In the genomic region with DNA sequence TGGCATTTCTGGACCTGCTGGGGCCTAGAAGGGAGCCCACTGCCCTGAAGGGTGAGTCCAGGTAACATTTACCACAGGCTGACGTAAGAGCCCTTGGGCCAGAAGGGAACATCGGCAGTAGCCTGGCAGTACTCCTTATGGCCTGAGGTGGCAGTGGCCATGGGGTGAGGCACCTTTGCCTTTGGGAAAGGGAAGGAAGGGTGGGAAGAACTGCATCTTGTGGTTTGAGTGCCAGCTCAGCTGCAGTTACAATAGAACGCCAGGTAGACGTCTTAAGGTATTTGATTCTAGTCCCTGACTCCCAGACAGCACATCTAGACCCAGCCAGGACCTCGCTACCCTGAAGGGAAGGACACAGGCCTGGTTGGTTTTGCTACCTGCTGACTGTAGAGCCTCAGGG, we compare ENCODE assay signal across 25 cellular contexts.
DNase-seq lines count a peak whose midpoint lies in the region; ATAC-seq, FAIRE-seq and TF ChIP-seq lines count a peak whose summit lies in the region.
"Had no signal": no experiment of that assay in that cellular context is flagged by ENCODE, and none has a peak within 500 bp of the region (broad histone marks: within the 10 kb centered on the region; RNA-seq: fewer than 3 reads in every experiment).

No MANE protein-coding gene starts in this region.

- H3K56ac ChIP-seq in H9 (ENCODE audit: insufficient read length, low read depth, low read length) (no peak overlapping the region), H1 (replicated peaks; ENCODE audit: insufficient read length, low read depth, low read length) (no peak overlapping the region)

- POLR2A ChIA-PET in H1 (lab: Charles Lee; ENCODE audit: partially characterized antibody) = no interaction called here

- ATAC-seq in lower lobe of right lung = no peak
- ATAC-seq in SK-N-SH treated with all-trans-retinoic acid at 6 μM for 48 hours = no peak
- no peak for ATAC-seq in HG02678 (IDR thresholded peaks at IDR 0.05; ENCODE audit: unreplicated experiment)
- ATAC-seq: CD8-positive, alpha-beta T cell; GM12878 had no signal

- TF ChIP-seq CTCF in H9 (conservative IDR thresholded peaks at IDR 0.05) (peak; percentile 35; the same call in 2 of the 3 replicates), H1 (IDR thresholded peaks at IDR 0.05; ENCODE audit: control extremely low read depth in 1 of 3, insufficient read depth in 1 of 3, low read depth in 1 of 3, low read length in 3 of 3) (peak in 2 of 3 experiments; percentile 42 to 49; a peak in 2 of 4 replicates), lower lobe of right lung (IDR thresholded peaks at IDR 0.05) (no peak)

- no peaks in the 10 kb centered on the region for H3K9me3 ChIP-seq in H9 (ENCODE audit: control insufficient read depth, low read depth, low read length)
- peaks cover 0 to 10% of the 10 kb centered on the region in 2 experiments; a peak in 2 of 4 replicates for H3K9me3 ChIP-seq in H1 (ENCODE audit: insufficient read depth in 2 of 2, low read depth in 1 of 2, low read length in 1 of 2)
- H3K9me3 ChIP-seq in neuronal stem cell (replicated peaks in 1 of 2; ENCODE audit: control insufficient read depth in 2 of 2, insufficient read depth in 1 of 2, low read depth in 1 of 2, low read length in 2 of 2) = peaks cover 0 to 9% of the 10 kb centered on the region in 2 donors
- no peaks in the 10 kb centered on the region for H3K9me3 ChIP-seq in lower lobe of right lung
- H3K9me3 ChIP-seq: Caco-2 had no signal

- H4K5ac ChIP-seq in H9 (ENCODE audit: insufficient read length, low read depth, low read length) = no peak overlapping the region
- no peak overlapping the region for H4K5ac ChIP-seq in H1 (ENCODE audit: insufficient read length, low read depth, low read length)

- H2BK20ac ChIP-seq in H9 (ENCODE audit: low read depth, low read length, poor library complexity, severe bottlenecking) = no peak overlapping the region
- H2BK20ac ChIP-seq in H1 (ENCODE audit: low read length) = no peak overlapping the region

- H3K4me3 Mint-ChIP-seq in H9 = no peak overlapping the region
- H3K4me3 Mint-ChIP-seq: B cell; CD4-positive, CD25-positive, alpha-beta regulatory T cell; CD8-positive, alpha-beta T cell; HFFc6 had no signal

- no peak for TF ChIP-seq EP300 in H1 (IDR thresholded peaks at IDR 0.05; ENCODE audit: borderline replicate concordance in 1 of 2, low read depth in 2 of 2, low read length in 2 of 2)

- H2BK5ac ChIP-seq in H9 (ENCODE audit: insufficient read length, low read length) = no peak overlapping the region
- no peak overlapping the region for H2BK5ac ChIP-seq in H1 (ENCODE audit: low read depth, low read length)
- no peak overlapping the region for H2BK5ac ChIP-seq in neuronal stem cell (ENCODE audit: low read length)

- H3K23ac ChIP-seq in H9 (ENCODE audit: insufficient read length, low read depth, low read length) = no peak overlapping the region
- H3K23ac ChIP-seq in H1 (ENCODE audit: insufficient read length) = no peak overlapping the region
- no peak overlapping the region for H3K23ac ChIP-seq in neuronal stem cell (ENCODE audit: low read depth, low read length, poor library complexity)

- DNase-seq in DMS53 (lab: John Stamatoyannopoulos, UW) = peak; percentile 0
- DNase-seq in DMS53 treated with DMSO at 0.1 percent for 48 hours (lab: John Stamatoyannopoulos, UW; ENCODE audit: unreplicated experiment) = no peak
- no peak for DNase-seq in H9
- no peak for DNase-seq in H1 (ENCODE audit: low read depth in 1 of 2, low spot score in 2 of 2)
- no peak for DNase-seq in neuronal stem cell (ENCODE audit: low spot score)
- no peak for DNase-seq in lower lobe of right lung
- DNase-seq: Caco-2; CD4-positive, CD25-positive, alpha-beta regulatory T cell; CD8-positive, alpha-beta T cell; DMS 273 treated with DMSO at 0.1 percent for 48 hours; DND-41; GDM1; GOT3; H7; HFFc6 had no signal

- H3K18ac ChIP-seq in H9 (ENCODE audit: insufficient read length, low read depth, low read length) = no peak overlapping the region
- no peak overlapping the region for H3K18ac ChIP-seq in H1 (ENCODE audit: extremely low read depth, low read length)
- H3K18ac ChIP-seq in neuronal stem cell (ENCODE audit: low read length) = peak overlapping the region; percentile 28

- H4K20me1 ChIP-seq in H9 (ENCODE audit: control insufficient read depth, insufficient read depth, insufficient read length) = no peaks in the 10 kb centered on the region
- no peaks in the 10 kb centered on the region for H4K20me1 ChIP-seq in H1 (replicated peaks in 1 of 2; ENCODE audit: control insufficient read depth in 1 of 2, insufficient read depth in 2 of 2, low read length in 2 of 2)
- H4K20me1 ChIP-seq: BLaER1 had no signal

- H2AFZ ChIP-seq in H9 (ENCODE audit: low read length) (no peak overlapping the region), H1 (ENCODE audit: low read length) (no peak overlapping the region), neuronal stem cell (ENCODE audit: low read length) (no peak overlapping the region)

- no peak overlapping the region for H2BK120ac ChIP-seq in H9 (ENCODE audit: low read depth, low read length, poor library complexity, severe bottlenecking)
- H2BK120ac ChIP-seq in H1 (replicated peaks; ENCODE audit: low read depth, low read length) = no peak overlapping the region
- no peak overlapping the region for H2BK120ac ChIP-seq in neuronal stem cell (ENCODE audit: low read depth, low read length)

- FAIRE-seq in H1 (lab: Jason Lieb, UNC) = no peak
- FAIRE-seq: A204.1, D721Med, GM12878, GM19239 had no signal

- H3K9ac ChIP-seq in H9 (ENCODE audit: extremely low read depth, insufficient read length, low read length) = no peak overlapping the region
- H3K9ac ChIP-seq in H1 (replicated peaks in 1 of 4; ENCODE audit: extremely low read depth in 1 of 4, low read depth in 3 of 4, low read length in 3 of 4) = no peak overlapping the region
- H3K9ac ChIP-seq in neuronal stem cell (ENCODE audit: low read depth, low read length, poor library complexity) = no peak overlapping the region
- H3K9ac ChIP-seq: BLaER1 had no signal

- TF ChIP-seq POLR2A in H1 (IDR thresholded peaks at IDR 0.05; ENCODE audit: control extremely low read depth in 1 of 2, low read depth in 2 of 2, low read length in 2 of 2) = no peak

- intact Hi-C loops in lower lobe of right lung (cut with DNase I) = no loop called here

- H3K4me1 ChIP-seq in H9 (ENCODE audit: insufficient read depth, low read length) (no peaks in the 10 kb centered on the region), H1 (replicated peaks in 1 of 4; ENCODE audit: control insufficient read depth in 3 of 4, insufficient read depth in 4 of 4, low read length in 3 of 4) (peaks cover 0 to 3% (median 0%) of the 10 kb centered on the region in 4 experiments; a peak in 1 of 7 replicates), neuronal stem cell (ENCODE audit: control insufficient read depth in 2 of 2, insufficient read depth in 1 of 2, low read depth in 1 of 2, low read length in 2 of 2) (no peaks in the 10 kb centered on the region), lower lobe of right lung (no peaks in the 10 kb centered on the region)
- H3K4me1 ChIP-seq: BLaER1 had no signal

- no CpG with 5 or more reads among the region's 5 CpGs for WGBS in H9 (ENCODE audit: extremely low coverage, insufficient read length, low lambda C conversion rate)
- 93% methylated on average over 5 of the region's 5 CpGs; no CpG with 5 or more reads in 1 of the 2 experiments for WGBS in H1 (ENCODE audit: extremely low coverage in 1 of 2, insufficient coverage in 1 of 2, insufficient read length in 1 of 2, insufficient replicate concordance in 2 of 2, low coverage in 1 of 2, low lambda C conversion rate in 2 of 2, missing lambda C conversion rate in 1 of 2), 2 experiments
- WGBS in neuronal stem cell (ENCODE audit: extremely low coverage in 2 of 2, insufficient read length in 2 of 2, insufficient replicate concordance in 1 of 2), 2 donors = no CpG with 5 or more reads among the region's 5 CpGs

- H3K4me2 ChIP-seq in H9 (ENCODE audit: insufficient read depth, insufficient read length, low read length) (no peak overlapping the region), H1 (ENCODE audit: insufficient read depth in 1 of 2, low read depth in 2 of 2, low read length in 2 of 2) (no peak overlapping the region), neuronal stem cell (ENCODE audit: insufficient read depth, low read length, poor library complexity, severe bottlenecking) (no peak overlapping the region)
- H3K4me2 ChIP-seq: BLaER1 had no signal

- H3K36me3 Mint-ChIP-seq in H9 (ENCODE audit: insufficient read depth in 1 of 3, low read depth in 3 of 3) = peaks cover 11 to 68% (median 19%) of the 10 kb centered on the region in 3 experiments
- H3K36me3 Mint-ChIP-seq: CD4-positive, CD25-positive, alpha-beta regulatory T cell; CD8-positive, alpha-beta T cell had no signal

- H3K27me3 Mint-ChIP-seq in H9 (ENCODE audit: low read depth) = no peaks in the 10 kb centered on the region; the same call in none of the 2 replicates
- H3K27me3 Mint-ChIP-seq: B cell; CD4-positive, CD25-positive, alpha-beta regulatory T cell had no signal

- no peak overlapping the region; a peak in 1 of 7 replicates for H3K27ac Mint-ChIP-seq in H9
- H3K27ac Mint-ChIP-seq: B cell; CD4-positive, CD25-positive, alpha-beta regulatory T cell; CD8-positive, alpha-beta T cell; HFFc6 had no signal

- CTCF ChIA-PET in H1 (lab: Charles Lee; ENCODE audit: partially characterized antibody) = interaction anchor here (0.6 to 1.6 kb wide), 2 partner anchors 22 to 33 kb away, joined by 3 to 4 read pairs; no protein-coding TSS in a partner anchor

- H3K14ac ChIP-seq in H9 (ENCODE audit: insufficient read depth, low read length) (no peak overlapping the region), H1 (ENCODE audit: insufficient read length) (no peak overlapping the region), neuronal stem cell (ENCODE audit: low read length) (no peak overlapping the region)

- H3K23me2 ChIP-seq in H9 (ENCODE audit: insufficient read length, low read depth, low read length, poor library complexity, severe bottlenecking) (no peaks in the 10 kb centered on the region), H1 (ENCODE audit: low read depth, low read length) (no peaks in the 10 kb centered on the region)

- no peak overlapping the region for H2BK15ac ChIP-seq in H9 (ENCODE audit: low read depth, low read length)
- H2BK15ac ChIP-seq in H1 (ENCODE audit: low read length) = no peak overlapping the region
- no peak overlapping the region for H2BK15ac ChIP-seq in neuronal stem cell (ENCODE audit: low read length)

- H3K4me1 Mint-ChIP-seq in H9 = peaks cover 22 to 30% of the 10 kb centered on the region in 2 experiments
- H3K4me1 Mint-ChIP-seq: B cell; CD4-positive, CD25-positive, alpha-beta regulatory T cell had no signal

- no peak overlapping the region for H2AK5ac ChIP-seq in H9 (ENCODE audit: insufficient read length, low read length)
- no peak overlapping the region for H2AK5ac ChIP-seq in H1 (ENCODE audit: low read depth, low read length)
- H2AK5ac ChIP-seq in neuronal stem cell (ENCODE audit: low read depth, low read length) = no peak overlapping the region

- no peak overlapping the region for H3T11ph ChIP-seq in H9 (ENCODE audit: low read length)

- H3K79me2 ChIP-seq in H9 (ENCODE audit: insufficient read depth, low read length) = no peaks in the 10 kb centered on the region
- no peaks in the 10 kb centered on the region for H3K79me2 ChIP-seq in H1 (ENCODE audit: control insufficient read depth in 1 of 2, insufficient read depth in 2 of 2, low read length in 2 of 2)

- H3K79me1 ChIP-seq in H9 (ENCODE audit: insufficient read depth, low read depth, low read length, poor library complexity, severe bottlenecking) (no peaks in the 10 kb centered on the region), H1 (ENCODE audit: low read depth, low read length) (no peaks in the 10 kb centered on the region), neuronal stem cell (ENCODE audit: low read depth, low read length) (no peaks in the 10 kb centered on the region)

- no peak overlapping the region for H4K8ac ChIP-seq in H9 (replicated peaks; ENCODE audit: insufficient read length, low read depth, low read length)
- H4K8ac ChIP-seq in H1 (ENCODE audit: extremely low read depth, insufficient read depth, low read length) = no peak overlapping the region
- no peak overlapping the region for H4K8ac ChIP-seq in neuronal stem cell (ENCODE audit: low read depth, low read length)

- peaks cover 46 to 54% of the 10 kb centered on the region in 2 experiments for H3K9me3 Mint-ChIP-seq in H9

- H3K4ac ChIP-seq in H9 (ENCODE audit: low read depth, low read length) (no peak overlapping the region), H1 (replicated peaks; ENCODE audit: insufficient read length, low read depth, low read length) (no peak overlapping the region), neuronal stem cell (ENCODE audit: low read length) (no peak overlapping the region)

- TF ChIP-seq RAD21 in H1 (IDR thresholded peaks at IDR 0.05 in 1 of 2, conservative IDR thresholded peaks at IDR 0.05 in 1 of 2; ENCODE audit: low read depth in 2 of 2, low read length in 2 of 2) = peak in 1 of 2 experiments; percentile 10; a peak in 1 of 4 replicates

- H2BK12ac ChIP-seq in H9 (ENCODE audit: insufficient read length, low read depth, low read length) = no peak overlapping the region
- H2BK12ac ChIP-seq in H1 (ENCODE audit: low read depth, low read length) = no peak overlapping the region
- no peak overlapping the region for H2BK12ac ChIP-seq in neuronal stem cell (ENCODE audit: low read length)

- no peaks in the 10 kb centered on the region for H3K27me3 ChIP-seq in H9 (ENCODE audit: insufficient read depth, low read length)
- no peaks in the 10 kb centered on the region for H3K27me3 ChIP-seq in H1 (replicated peaks in 1 of 4; ENCODE audit: control insufficient read depth in 3 of 4, extremely low read depth in 1 of 4, insufficient read depth in 3 of 4, low read length in 3 of 4)
- no peaks in the 10 kb centered on the region for H3K27me3 ChIP-seq in neuronal stem cell (ENCODE audit: control insufficient read depth in 3 of 3, insufficient read depth in 3 of 3, low read depth in 1 of 3, low read length in 3 of 3)
- no peaks in the 10 kb centered on the region for H3K27me3 ChIP-seq in lower lobe of right lung (ENCODE audit: low read depth)
- H3K27me3 ChIP-seq: BLaER1 had no signal

- H3K27ac ChIP-seq in H9 (ENCODE audit: insufficient read length, low read depth, low read length) = no peak overlapping the region
- H3K27ac ChIP-seq in H1 (ENCODE audit: low read depth, low read length) = no peak overlapping the region
- H3K27ac ChIP-seq in neuronal stem cell (replicated peaks; ENCODE audit: low read length) = no peak overlapping the region
- no peak overlapping the region for H3K27ac ChIP-seq in lower lobe of right lung
- H3K27ac ChIP-seq: 22Rv1, BLaER1, C4-2B had no signal

- H3K4me3 ChIP-seq in H1 (ENCODE audit: extremely low read depth in 1 of 4, insufficient read depth in 2 of 4, low read depth in 3 of 4, low read length in 4 of 4) = no peak overlapping the region
- H3K4me3 ChIP-seq in neuronal stem cell (ENCODE audit: low read length in 2 of 2) = no peak overlapping the region
- H3K4me3 ChIP-seq in lower lobe of right lung = no peak overlapping the region
- H3K4me3 ChIP-seq: BLaER1, GM12878 had no signal

- H4K91ac ChIP-seq in H9 (ENCODE audit: insufficient read length, low read depth, low read length) = no peak overlapping the region
- H4K91ac ChIP-seq in H1 (replicated peaks; ENCODE audit: insufficient read length, low read length) = no peak overlapping the region
- no peak overlapping the region for H4K91ac ChIP-seq in neuronal stem cell (ENCODE audit: low read depth, low read length, poor library complexity)

- H3K36me3 ChIP-seq in H1 (ENCODE audit: control insufficient read depth in 2 of 4, insufficient read depth in 4 of 4, low read length in 3 of 4) (no peaks in the 10 kb centered on the region), neuronal stem cell (replicated peaks in 1 of 2; ENCODE audit: control insufficient read depth in 2 of 2, insufficient read depth in 2 of 2, low read length in 2 of 2) (no peaks in the 10 kb centered on the region), lower lobe of right lung (no peaks in the 10 kb centered on the region)
- H3K36me3 ChIP-seq: BLaER1 had no signal
